8 cellular contexts compared by ENCODE assay signal in genomic region chr11:57638811-57639320, GRCh38. TPM values are rescaled to one million over a fixed set of nuclear protein-coding genes. Genes with fewer than 3 reads are reported as not detected.
DNase-seq lines count a peak whose midpoint lies in the region; ATAC-seq and TF ChIP-seq lines count a peak whose summit lies in the region.

No MANE protein-coding gene starts in this region.

- H3K27me3 ChIP-seq in SJSA1 (replicated peaks): no peaks in the 10 kb centered on the region
- H3K27me3 ChIP-seq in parathyroid adenoma (ENCODE audit: control insufficient read depth, insufficient read depth, low read length): no peaks in the 10 kb centered on the region

- H3K27ac ChIP-seq in SJSA1 (peak overlapping the region; percentile 100), parathyroid adenoma (no peak overlapping the region)

- DNase-seq in SJSA1 (ENCODE audit: low read depth in 1 of 2, low spot score in 2 of 2) (no peak), fibroblast of the aortic adventitia (ENCODE audit: low read depth) (peak; percentile 24), G401 (ENCODE audit: low spot score) (no peak), NCI-H2081 (lab: John Stamatoyannopoulos, UW) (no peak)

- peaks cover 24% of the 10 kb centered on the region for H3K4me1 ChIP-seq in ES-I3 (ENCODE audit: insufficient read depth, low read length)
- peaks cover 18% of the 10 kb centered on the region for H3K4me1 ChIP-seq in SJSA1 (replicated peaks)
- H3K4me1 ChIP-seq in parathyroid adenoma: no peaks in the 10 kb centered on the region

- peak overlapping the region; percentile 96 for H3K4me3 ChIP-seq in SJSA1
- peak overlapping the region; percentile 97 for H3K4me3 ChIP-seq in fibroblast of the aortic adventitia (ENCODE audit: low read depth, low read length)
- H3K4me3 ChIP-seq in parathyroid adenoma (ENCODE audit: low read depth, low read length): peak overlapping the region; percentile 73

- H3K4me2 ChIP-seq in parathyroid adenoma (ENCODE audit: low read length): peak overlapping the region; percentile 83

- TF ChIP-seq CTCF in fibroblast of the aortic adventitia (IDR thresholded peaks at IDR 0.05; ENCODE audit: insufficient read depth, low read length) (no peak), parathyroid adenoma (IDR thresholded peaks at IDR 0.05) (no peak)

- peak overlapping the region; percentile 78 for H3K9ac ChIP-seq in ES-I3 (ENCODE audit: low read depth, low read length)
- no peak overlapping the region for H3K9ac ChIP-seq in parathyroid adenoma

- H3K79me2 ChIP-seq in parathyroid adenoma: no peaks in the 10 kb centered on the region

- in situ Hi-C loops in G401 (cut with HindIII; ENCODE audit: low sequenced_read_pairs): no loop called here

- ATAC-seq in GM19452 (IDR thresholded peaks at IDR 0.05; ENCODE audit: unreplicated experiment): no peak
- ATAC-seq in GM19328 (IDR thresholded peaks at IDR 0.05; ENCODE audit: unreplicated experiment): no peak

- H3K36me3 ChIP-seq in ES-I3 (ENCODE audit: insufficient read depth, low read length): peaks cover 12% of the 10 kb centered on the region
- peaks cover 43% of the 10 kb centered on the region for H3K36me3 ChIP-seq in SJSA1
- H3K36me3 ChIP-seq in parathyroid adenoma (ENCODE audit: control insufficient read depth, insufficient read depth, low read length): no peaks in the 10 kb centered on the region

- H2AFZ ChIP-seq in parathyroid adenoma: peak overlapping the region; percentile 97

- H3K9me3 ChIP-seq in ES-I3 (ENCODE audit: control insufficient read depth, insufficient read depth, low read length): no peaks in the 10 kb centered on the region
- H3K9me3 ChIP-seq in SJSA1 (replicated peaks): no peaks in the 10 kb centered on the region
- no peaks in the 10 kb centered on the region for H3K9me3 ChIP-seq in parathyroid adenoma (ENCODE audit: control insufficient read depth, low read length)

RNA-seq across cellular contexts. Expression of gene YPEL4, which starts 10.8 kb away (rescaled TPM):
- total RNA-seq in SJSA1 (2014; rRNA removed; shearing (Covaris generic)): not detected in 2 replicates
- 1.4 and 1.7 TPM in 2 replicates for total RNA-seq in fibroblast of the aortic adventitia (ENCODE audit: low replicate concordance)
- 2.1 TPM in 1 of 2 replicates, not detected in the other for total RNA-seq in G401 (2014; rRNA removed; shearing (Covaris generic))

RNA-seq across cellular contexts. Expression of gene CLP1, which starts 18.7 kb away (rescaled TPM):
- total RNA-seq in SJSA1 (2014; rRNA removed; shearing (Covaris generic)): 16.6 and 24.1 TPM in 2 replicates
- 12.6 and 16.2 TPM in 2 replicates for total RNA-seq in fibroblast of the aortic adventitia (ENCODE audit: low replicate concordance)
- total RNA-seq in G401 (2014; rRNA removed; shearing (Covaris generic)): 30.5 and 33.9 TPM in 2 replicates

RNA-seq across cellular contexts. Expression of gene ZDHHC5, which starts 29.0 kb away (rescaled TPM):
- 26.8 and 42.0 TPM in 2 replicates for total RNA-seq in SJSA1 (2014; rRNA removed; shearing (Covaris generic))
- total RNA-seq in fibroblast of the aortic adventitia (ENCODE audit: low replicate concordance): 30.0 and 49.6 TPM in 2 replicates
- 46.5 and 49.0 TPM in 2 replicates for total RNA-seq in G401 (2014; rRNA removed; shearing (Covaris generic))

RNA-seq across cellular contexts. Expression of gene SERPING1, which starts 41.4 kb away (rescaled TPM):
- not detected in 2 replicates for total RNA-seq in SJSA1 (2014; rRNA removed; shearing (Covaris generic))
- total RNA-seq in fibroblast of the aortic adventitia (ENCODE audit: low replicate concordance): 64.9 and 77.0 TPM in 2 replicates
- total RNA-seq in G401 (2014; rRNA removed; shearing (Covaris generic)): 22.3 and 22.8 TPM in 2 replicates
